In the genomic region with DNA sequence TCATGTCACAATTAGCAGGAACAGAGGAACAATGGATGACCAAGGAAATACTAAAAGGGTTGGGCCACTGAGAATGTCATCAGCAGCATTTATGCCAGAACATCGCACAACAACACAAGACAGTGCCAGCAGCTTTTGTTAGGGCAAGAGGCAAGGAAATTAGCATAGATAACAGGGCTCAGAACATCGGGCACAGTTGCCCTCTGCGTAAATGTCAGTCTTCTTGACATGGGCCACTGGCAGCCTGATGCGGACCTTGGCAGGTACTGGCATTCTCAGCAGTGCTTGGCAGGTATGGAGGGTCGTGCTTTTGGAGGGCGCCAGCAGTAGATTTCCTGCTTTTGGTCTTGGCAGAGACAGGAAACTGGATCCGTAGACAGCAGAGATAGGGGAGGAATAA, we compare ENCODE assay signal across 27 cellular contexts.
"Had no signal": no experiment of that assay in that cellular context is flagged by ENCODE, and none has a peak within 500 bp of the region (broad histone marks: within the 10 kb centered on the region; RNA-seq: fewer than 3 reads in every experiment).

No MANE protein-coding gene starts in this region.

- H2AFZ ChIP-seq: parathyroid adenoma had no signal

- H3K9me3 ChIP-seq: esophagus muscularis mucosa, gastroesophageal sphincter, mucosa of descending colon, neutrophil, sigmoid colon, stomach, thyroid gland had no signal

- H3K27ac ChIP-seq: coronary artery, esophagus muscularis mucosa, foreskin keratinocyte, gastroesophageal sphincter, neutrophil, parathyroid adenoma, sigmoid colon, stomach, thyroid gland had no signal

- H3K36me3 ChIP-seq: esophagus muscularis mucosa, gastroesophageal sphincter, neutrophil, sigmoid colon, stomach, thyroid gland had no signal

- H3K27ac Mint-ChIP-seq: immature natural killer cell; mesothelial cell of epicardium; natural killer cell treated with Interleukin-12 subunit alpha and Interleukin-12 subunit beta and Interleukin-15 and Interleukin-18, amount 100 ng/mL, for 72 hours; progenitor cell of endocrine pancreas; stimulated activated effector memory CD8-positive, alpha-beta T cell treated with anti-CD3 and anti-CD28 coated beads, Interleukin-12 subunit alpha, Interleukin-12 subunit beta, amount 100 ng/mL, for 72 hours had no signal

- DNase-seq: dermis blood vessel endothelial cell; effector memory CD4-positive, alpha-beta T cell; foreskin keratinocyte; hypothalamus; immature natural killer cell; islet precursor cell; kidney glomerular epithelial cell; mesenchymal stem cell; mucosa of descending colon; naive B cell; sigmoid colon; stimulated activated CD4-positive, alpha-beta T cell treated with anti-CD3 and anti-CD28 coated beads, Interleukin-2, amount 100 ng/mL, for 24 hours; stimulated activated CD4-positive, alpha-beta T cell treated with anti-CD3 and anti-CD28 coated beads, Interleukin-4, amount 100 ng/mL, for 24 hours; stimulated activated naive CD4-positive, alpha-beta T cell treated with Interleukin-2 at 50 U/mL for 16 hours; stomach; thyroid gland; trophoblast cell had no signal

- H3K4me3 Mint-ChIP-seq: immature natural killer cell; mesothelial cell of epicardium; naive B cell; natural killer cell treated with Interleukin-12 subunit alpha and Interleukin-12 subunit beta and Interleukin-15 and Interleukin-18, amount 100 ng/mL, for 72 hours; neural crest cell; stimulated activated effector memory CD8-positive, alpha-beta T cell treated with anti-CD3 and anti-CD28 coated beads, Interleukin-12 subunit alpha, Interleukin-12 subunit beta, amount 100 ng/mL, for 72 hours had no signal

- H3K9ac ChIP-seq: parathyroid adenoma had no signal

- H3K79me2 ChIP-seq: parathyroid adenoma had no signal

- H3K27me3 Mint-ChIP-seq: natural killer cell treated with Interleukin-12 subunit alpha and Interleukin-12 subunit beta and Interleukin-15 and Interleukin-18, amount 100 ng/mL, for 72 hours; progenitor cell of endocrine pancreas had no signal

- H3K9me3 Mint-ChIP-seq: neural crest cell had no signal

- H3K4me3 ChIP-seq: coronary artery, esophagus muscularis mucosa, gastroesophageal sphincter, mucosa of descending colon, sigmoid colon, stomach, thyroid gland had no signal

- H3K36me3 Mint-ChIP-seq: immature natural killer cell; mesothelial cell of epicardium; naive B cell; natural killer cell treated with Interleukin-12 subunit alpha and Interleukin-12 subunit beta and Interleukin-15 and Interleukin-18, amount 100 ng/mL, for 72 hours; stimulated activated effector memory CD8-positive, alpha-beta T cell treated with anti-CD3 and anti-CD28 coated beads, Interleukin-12 subunit alpha, Interleukin-12 subunit beta, amount 100 ng/mL, for 72 hours had no signal

- H3K4me1 ChIP-seq: esophagus muscularis mucosa, foreskin keratinocyte, gastroesophageal sphincter, parathyroid adenoma, sigmoid colon, stomach had no signal

- H3K27me3 ChIP-seq: esophagus muscularis mucosa, foreskin keratinocyte, gastroesophageal sphincter, neutrophil, sigmoid colon, stomach, thyroid gland had no signal

- ATAC-seq: foreskin keratinocyte; gastroesophageal sphincter; mucosa of descending colon; natural killer cell treated with Interleukin-12 subunit alpha and Interleukin-12 subunit beta and Interleukin-15 and Interleukin-18, amount 100 ng/mL, for 72 hours; stimulated activated effector memory CD8-positive, alpha-beta T cell treated with anti-CD3 and anti-CD28 coated beads, Interleukin-12 subunit alpha, Interleukin-12 subunit beta, amount 100 ng/mL, for 72 hours had no signal

- H3K4me1 Mint-ChIP-seq: immature natural killer cell; neural crest cell; stimulated activated effector memory CD8-positive, alpha-beta T cell treated with anti-CD3 and anti-CD28 coated beads, Interleukin-12 subunit alpha, Interleukin-12 subunit beta, amount 100 ng/mL, for 72 hours had no signal
